In genomic region chr12:53191096-53191884, GRCh38 we compare ENCODE assay signal across 30 cellular contexts. TPM values are rescaled to one million over a fixed set of nuclear protein-coding genes. Genes with fewer than 3 reads are reported as not detected.
DNase-seq lines count a peak whose midpoint lies in the region; ATAC-seq and TF ChIP-seq lines count a peak whose summit lies in the region.
"Had no signal": no experiment of that assay in that cellular context is flagged by ENCODE, and none has a peak within 500 bp of the region (broad histone marks: within the 10 kb centered on the region; RNA-seq: fewer than 3 reads in every experiment).

No MANE protein-coding gene starts in this region.

- no peaks in the 10 kb centered on the region for H3K36me3 Mint-ChIP-seq in natural killer cell treated with Interleukin-12 subunit alpha and Interleukin-12 subunit beta and Interleukin-15 and Interleukin-18, amount 100 ng/mL, for 72 hours
- H3K36me3 Mint-ChIP-seq in natural killer cell (no peaks in the 10 kb centered on the region), brain (peaks cover 15% of the 10 kb centered on the region)

- no peak overlapping the region for H3K27ac Mint-ChIP-seq in natural killer cell treated with Interleukin-12 subunit alpha and Interleukin-12 subunit beta and Interleukin-15 and Interleukin-18, amount 100 ng/mL, for 72 hours
- H3K27ac Mint-ChIP-seq in natural killer cell (no peak overlapping the region), brain (peak overlapping the region in 3 of 5 experiments; percentile 2 to 74 (median 51))
- H3K27ac Mint-ChIP-seq: activated T-helper 1 cell treated with anti-CD3 and anti-CD28 coated beads, Interleukin-12 subunit alpha, Interleukin-12 subunit beta, Interleukin-2, Interleukin-4 antibody, amounts not matched to agents 30 ng/mL and 10 ng/mL and 1 ng/mL, durations not matched to agents 14 hours and 24 hours and 36 hours; CD4-positive, CD25-positive, alpha-beta regulatory T cell; GM23338 had no signal

- H3K27me3 Mint-ChIP-seq in natural killer cell treated with Interleukin-12 subunit alpha and Interleukin-12 subunit beta and Interleukin-15 and Interleukin-18, amount 100 ng/mL, for 72 hours: no peaks in the 10 kb centered on the region
- H3K27me3 Mint-ChIP-seq in natural killer cell (ENCODE audit: low read depth in 2 of 2) (no peaks in the 10 kb centered on the region), brain (peaks cover 11% of the 10 kb centered on the region)
- H3K27me3 Mint-ChIP-seq: CD4-positive, CD25-positive, alpha-beta regulatory T cell had no signal

- H3K9me3 Mint-ChIP-seq in natural killer cell treated with Interleukin-12 subunit alpha and Interleukin-12 subunit beta and Interleukin-15 and Interleukin-18, amount 100 ng/mL, for 72 hours: no peaks in the 10 kb centered on the region
- H3K9me3 Mint-ChIP-seq in natural killer cell: no peaks in the 10 kb centered on the region
- no peaks in the 10 kb centered on the region for H3K9me3 Mint-ChIP-seq in brain
- H3K9me3 Mint-ChIP-seq: activated naive CD4-positive, alpha-beta T cell treated with anti-CD3 and anti-CD28 coated beads, Interleukin-2, amount 50 U/mL, for 72 hours; activated T-helper 1 cell treated with anti-CD3 and anti-CD28 coated beads, Interleukin-12 subunit alpha, Interleukin-12 subunit beta, Interleukin-2, Interleukin-4 antibody, amounts not matched to agents 30 ng/mL and 10 ng/mL and 1 ng/mL, durations not matched to agents 14 hours and 24 hours and 36 hours; CD4-positive, CD25-positive, alpha-beta regulatory T cell; GM23338; HFFc6 had no signal

- intact Hi-C loops in natural killer cell (cut with micrococcal nuclease): no loop called here

- TF ChIP-seq CTCF in natural killer cell (IDR thresholded peaks at IDR 0.05): no peak
- no peak for TF ChIP-seq CTCF in brain (conservative IDR thresholded peaks at IDR 0.05)

- no peak overlapping the region for H3K4me3 Mint-ChIP-seq in natural killer cell treated with Interleukin-12 subunit alpha and Interleukin-12 subunit beta and Interleukin-15 and Interleukin-18, amount 100 ng/mL, for 72 hours
- no peak overlapping the region for H3K4me3 Mint-ChIP-seq in natural killer cell
- H3K4me3 Mint-ChIP-seq in brain: no peak overlapping the region
- H3K4me3 Mint-ChIP-seq: activated T-helper 1 cell treated with anti-CD3 and anti-CD28 coated beads, Interleukin-12 subunit alpha, Interleukin-12 subunit beta, Interleukin-2, Interleukin-4 antibody, amounts not matched to agents 30 ng/mL and 10 ng/mL and 1 ng/mL, durations not matched to agents 14 hours and 24 hours and 36 hours; GM23338; HFFc6 had no signal

- peaks cover 13 to 15% of the 10 kb centered on the region in 2 donors for H3K4me1 Mint-ChIP-seq in natural killer cell treated with Interleukin-12 subunit alpha and Interleukin-12 subunit beta and Interleukin-15 and Interleukin-18, amount 100 ng/mL, for 72 hours (ENCODE audit: low read depth in 2 of 2)
- H3K4me1 Mint-ChIP-seq in natural killer cell (peaks cover 0 to 29% of the 10 kb centered on the region in 2 donors), brain (no peaks in the 10 kb centered on the region)

- no peak for ATAC-seq in natural killer cell treated with Interleukin-12 subunit alpha and Interleukin-12 subunit beta and Interleukin-15 and Interleukin-18, amount 100 ng/mL, for 72 hours
- ATAC-seq in natural killer cell (no peak), HG03095 (IDR thresholded peaks at IDR 0.05; ENCODE audit: unreplicated experiment) (no peak), HG02852 (IDR thresholded peaks at IDR 0.05; ENCODE audit: unreplicated experiment) (no peak), HG03280 (IDR thresholded peaks at IDR 0.05; ENCODE audit: unreplicated experiment) (no peak)
- ATAC-seq: activated CD4-positive, CD25-positive, alpha-beta regulatory T cell treated with anti-CD3 and anti-CD28 coated beads, Interleukin-2, amount 50 U/mL, for 24 hours; gastroesophageal sphincter had no signal

- DNase-seq in DMS 273 (lab: John Stamatoyannopoulos, UW; ENCODE audit: unreplicated experiment) (peak; percentile 13), DMS 273 treated with DMSO at 0.1 percent for 48 hours (lab: John Stamatoyannopoulos, UW) (no peak), natural killer cell (no peak)
- DNase-seq in natural killer cell treated with Interleukin-12 subunit alpha and Interleukin-12 subunit beta and Interleukin-15 and Interleukin-18, amount 100 ng/mL, for 72 hours (ENCODE audit: low spot score): peak; percentile 57
- DNase-seq: CD4-positive, CD25-positive, alpha-beta regulatory T cell; HFFc6; hippocampal formation; left lung; mesenchymal stem cell; NCI-H1092; NCI-H187; NCI-H2171 treated with DMSO at 0.1 percent for 48 hours; NCI-H524 treated with DMSO at 0.1 percent for 48 hours; NK-92 treated with Interleukin-12 subunit alpha and Interleukin-12 subunit beta, amount 100 ng/mL, for 24 hours; nucleus accumbens; psoas muscle; SIG-M5; stimulated activated CD4-positive, alpha-beta T cell treated with anti-CD3 and anti-CD28 coated beads, Interleukin-4, amount 100 ng/mL, for 4 hours; stimulated activated naive CD4-positive, alpha-beta T cell; testis had no signal

RNA-seq across cellular contexts. Expression of gene CSAD, which starts 10.6 kb away (rescaled TPM):
- 10 to 100 TPM; 26.0 to 43.2 TPM for total RNA-seq in natural killer cell treated with Interleukin-12 subunit alpha and Interleukin-12 subunit beta and Interleukin-15 and Interleukin-18, amount 100 ng/mL, for 72 hours
- total RNA-seq in natural killer cell: 10 to 100 TPM; 50.8 to 54.4 (median 53.0) TPM
- 2.6 TPM for polyA plus RNA-seq in brain (ENCODE audit: insufficient read depth, low read depth, low replicate concordance)

RNA-seq across cellular contexts. Expression of gene ZNF740, which starts 10.8 kb away (rescaled TPM):
- 10 to 100 TPM; 34.6 to 53.1 TPM for total RNA-seq in natural killer cell treated with Interleukin-12 subunit alpha and Interleukin-12 subunit beta and Interleukin-15 and Interleukin-18, amount 100 ng/mL, for 72 hours
- total RNA-seq in natural killer cell: 10 to 100 TPM; 37.1 to 65.9 (median 45.3) TPM
- 11.0 TPM for polyA plus RNA-seq in brain (ENCODE audit: insufficient read depth, low read depth, low replicate concordance)

RNA-seq across cellular contexts. Expression of gene ITGB7, which starts 15.8 kb away (rescaled TPM):
- total RNA-seq in natural killer cell treated with Interleukin-12 subunit alpha and Interleukin-12 subunit beta and Interleukin-15 and Interleukin-18, amount 100 ng/mL, for 72 hours: 10 to 100 TPM; 53.0 to 81.0 TPM
- 100 to 1,000 TPM; 329 to 441 (median 439) TPM for total RNA-seq in natural killer cell
- 0.39 TPM for polyA plus RNA-seq in brain (ENCODE audit: insufficient read depth, low read depth, low replicate concordance)
- total RNA-seq: dermis microvascular lymphatic vessel endothelial cell, GM23338 had no signal

RNA-seq across cellular contexts. Expression of gene RARG, which starts 40.7 kb away (rescaled TPM):
- total RNA-seq in natural killer cell treated with Interleukin-12 subunit alpha and Interleukin-12 subunit beta and Interleukin-15 and Interleukin-18, amount 100 ng/mL, for 72 hours: 10 to 100 TPM in 1 of 2 donors, 1 to 10 TPM in 1; 5.8 to 13.3 TPM
- total RNA-seq in natural killer cell: 10 to 100 TPM; 24.0 to 30.6 (median 27.5) TPM
- 4.1 TPM for polyA plus RNA-seq in brain (ENCODE audit: insufficient read depth, low read depth, low replicate concordance)

Comparison
In these comparisons a context has a peak if more than half of its experiments do, and no peak if none do; other contexts are left out.
1. DNase-seq: peak in DMS 273 (single experiment) and natural killer cell treated with Interleukin-12 subunit alpha and Interleukin-12 subunit beta and Interleukin-15 and Interleukin-18, amount 100 ng/mL, for 72 hours (single experiment); none in DMS 273 treated with DMSO at 0.1 percent for 48 hours (single experiment) and natural killer cell (single experiment).
2. RNA of gene ITGB7, which starts 15.8 kb away (total RNA-seq): 329 to 441 TPM in natural killer cell; 53.0 to 81.0 TPM in natural killer cell treated with Interleukin-12 subunit alpha and Interleukin-12 subunit beta and Interleukin-15 and Interleukin-18, amount 100 ng/mL, for 72 hours; every median in the first group is over 4 times any median in the second.
3. H3K27ac Mint-ChIP-seq: peak in brain (3 of 5); none in natural killer cell treated with Interleukin-12 subunit alpha and Interleukin-12 subunit beta and Interleukin-15 and Interleukin-18, amount 100 ng/mL, for 72 hours (0 of 2) and natural killer cell (0 of 2).